Comparison of ENCODE assay signal across 21 cellular contexts in the genomic region with DNA sequence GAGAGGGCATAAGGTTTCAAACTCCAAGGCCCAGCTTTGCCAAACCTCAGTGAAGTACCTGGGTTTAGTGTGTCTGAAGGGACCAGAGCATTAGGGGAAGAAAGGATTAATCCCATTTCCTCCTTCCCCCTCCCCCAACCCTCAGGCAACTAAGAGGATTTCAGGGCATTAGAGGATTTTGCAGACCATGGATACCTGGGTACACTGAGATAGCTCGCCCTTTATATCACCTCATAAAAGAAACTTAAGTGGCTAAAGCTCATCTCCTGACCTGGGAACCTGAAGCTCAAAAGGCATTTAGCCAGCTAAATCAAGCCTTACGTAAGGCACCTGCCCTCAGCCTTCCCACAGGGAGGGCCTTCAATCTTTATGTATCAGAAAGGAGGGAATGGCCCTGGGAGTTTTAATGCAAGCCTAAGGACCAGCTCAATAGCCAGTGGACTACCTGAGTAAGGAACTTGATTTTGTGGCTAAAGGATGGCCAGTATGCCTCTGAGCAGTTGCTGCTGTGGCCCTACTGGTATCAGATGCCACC.
"Had no signal": no experiment of that assay in that cellular context is flagged by ENCODE, and none has a peak within 500 bp of the region (broad histone marks: within the 10 kb centered on the region; RNA-seq: fewer than 3 reads in every experiment).

No MANE protein-coding gene starts in this region.

- H3K36me3 Mint-ChIP-seq: mesothelial cell of epicardium, natural killer cell had no signal

- DNase-seq: dorsolateral prefrontal cortex; effector CD8-positive, alpha-beta T cell; foreskin melanocyte; head of caudate nucleus; left colon; natural killer cell; nucleus accumbens; ovary; sigmoid colon; stimulated activated CD4-positive, alpha-beta T cell treated with anti-CD3 and anti-CD28 coated beads, Interleukin-2, amount 100 ng/mL, for 24 hours; stimulated activated CD4-positive, alpha-beta T cell treated with anti-CD3 and anti-CD28 coated beads, Interleukin-4, amount 100 ng/mL, for 4 hours; stimulated activated naive B cell treated with anti-CD40 and anti-IgM and Interleukin-4, amounts not matched to agents 10 μg/mL and 1 μg/mL and 100 μg/mL, for 72 hours; stimulated activated naive CD8-positive, alpha-beta T cell treated with anti-CD3 and anti-CD28 coated beads, Interleukin-15, amount 100 ng/mL, for 72 hours; testis; transverse colon had no signal

- H3K9me3 Mint-ChIP-seq: natural killer cell; stimulated activated naive CD8-positive, alpha-beta T cell treated with anti-CD3 and anti-CD28 coated beads, Interleukin-15, amount 100 ng/mL, for 72 hours had no signal

- H3K27me3 Mint-ChIP-seq: stimulated activated naive B cell treated with anti-CD40 and anti-IgM and Interleukin-4, amounts not matched to agents 10 μg/mL and 1 μg/mL and 100 μg/mL, for 72 hours; stimulated activated naive CD8-positive, alpha-beta T cell treated with anti-CD3 and anti-CD28 coated beads, Interleukin-15, amount 100 ng/mL, for 72 hours had no signal

- H2AFZ ChIP-seq: hepatocyte had no signal

- H3K4me3 ChIP-seq: coronary artery, dorsolateral prefrontal cortex, hepatocyte, ovary, sigmoid colon, skin epidermis, testis, transverse colon had no signal

- H3K36me3 ChIP-seq: ovary, sigmoid colon, transverse colon had no signal

- H3K4me2 ChIP-seq: hepatocyte had no signal

- H3K79me2 ChIP-seq: hepatocyte had no signal

- H3K4me1 Mint-ChIP-seq: mesothelial cell of epicardium; neural crest cell; stimulated activated naive B cell treated with anti-CD40 and anti-IgM and Interleukin-4, amounts not matched to agents 10 μg/mL and 1 μg/mL and 100 μg/mL, for 72 hours; stimulated activated naive CD8-positive, alpha-beta T cell treated with anti-CD3 and anti-CD28 coated beads, Interleukin-15, amount 100 ng/mL, for 72 hours had no signal

- H3K27ac Mint-ChIP-seq: mesothelial cell of epicardium; natural killer cell; progenitor cell of endocrine pancreas; stimulated activated naive B cell treated with anti-CD40 and anti-IgM and Interleukin-4, amounts not matched to agents 10 μg/mL and 1 μg/mL and 100 μg/mL, for 72 hours; stimulated activated naive CD8-positive, alpha-beta T cell treated with anti-CD3 and anti-CD28 coated beads, Interleukin-15, amount 100 ng/mL, for 72 hours had no signal

- H3K27ac ChIP-seq: coronary artery, dorsolateral prefrontal cortex, hepatocyte, ovary, sigmoid colon, skin epidermis, testis, transverse colon had no signal

- H3K4me3 Mint-ChIP-seq: mesothelial cell of epicardium; natural killer cell; neural crest cell; stimulated activated naive B cell treated with anti-CD40 and anti-IgM and Interleukin-4, amounts not matched to agents 10 μg/mL and 1 μg/mL and 100 μg/mL, for 72 hours; stimulated activated naive CD8-positive, alpha-beta T cell treated with anti-CD3 and anti-CD28 coated beads, Interleukin-15, amount 100 ng/mL, for 72 hours had no signal

- H3K4me1 ChIP-seq: sigmoid colon, testis had no signal

- H3K9me3 ChIP-seq: testis had no signal

- H3K27me3 ChIP-seq: dorsolateral prefrontal cortex, hepatocyte, ovary, sigmoid colon, testis, transverse colon had no signal
